Comparison of ENCODE assay signal across 12 cellular contexts in the genomic region with DNA sequence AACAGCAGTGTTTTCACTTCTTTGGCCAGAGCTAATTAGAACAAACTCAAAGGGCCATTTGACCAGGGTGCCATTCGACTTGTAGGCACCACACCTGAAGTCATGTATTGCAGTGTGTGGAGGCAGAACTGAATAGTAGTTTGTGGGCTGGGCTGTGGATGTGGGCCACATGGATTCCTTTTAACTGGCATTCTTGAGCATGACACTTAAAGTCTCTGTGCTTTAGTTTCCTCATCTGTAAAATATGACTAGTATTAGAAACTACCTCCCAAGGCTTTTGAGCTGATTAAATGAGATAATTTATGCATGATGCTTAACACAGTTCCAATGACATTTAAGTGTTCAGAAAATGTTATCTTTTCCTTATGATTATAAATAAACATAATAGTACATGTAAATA. TPM values are rescaled to one million over a fixed set of nuclear protein-coding genes. Genes with fewer than 3 reads are reported as not detected.
"Had no signal": no experiment of that assay in that cellular context is flagged by ENCODE, and none has a peak within 500 bp of the region (broad histone marks: within the 10 kb centered on the region; RNA-seq: fewer than 3 reads in every experiment).

No MANE protein-coding gene starts in this region.

- H2AFZ ChIP-seq: GM23248, GM23338 had no signal

- ATAC-seq: GM23338, HCT116 had no signal

- DNase-seq: GM23248, GOT3, H7, H9, HCEC 1CT, HFFc6 had no signal

- H3K4me3 ChIP-seq: GM23248, GM23338, HAP-1 had no signal

- H3K4me1 ChIP-seq: HAP-1 had no signal

- H3K9me3 Mint-ChIP-seq: GM23338, H9, HFFc6 had no signal

- H3K4me2 ChIP-seq: GM23338 had no signal

- H3K36me3 ChIP-seq: HAP-1 had no signal

- H3K4me1 Mint-ChIP-seq: GM23338 had no signal

- H3K9me3 ChIP-seq: HAP-1 had no signal

- FAIRE-seq: H1, H54 had no signal

- H3K4me3 Mint-ChIP-seq: GM23338, H9, HFFc6 had no signal

- H3K9ac ChIP-seq: GM23248 had no signal

- H3K27ac ChIP-seq: GM23248 had no signal

- H3K27ac Mint-ChIP-seq: GM23338, H9, HFFc6 had no signal

RNA-seq across cellular contexts. Expression of a gene that starts 36.2 kb away (rescaled TPM):
- total RNA-seq: H4, H9 had no signal
